Comparison of ENCODE assay signal across 19 cellular contexts in genomic region chr13:37680137-37680536, GRCh38.
DNase-seq lines count a peak whose midpoint lies in the region; ATAC-seq, FAIRE-seq and TF ChIP-seq lines count a peak whose summit lies in the region.
"Had no signal": no experiment of that assay in that cellular context is flagged by ENCODE, and none has a peak within 500 bp of the region (broad histone marks: within the 10 kb centered on the region; RNA-seq: fewer than 3 reads in every experiment).

No MANE protein-coding gene starts in this region.

- no peak overlapping the region for H4K91ac ChIP-seq in mesenchymal stem cell (ENCODE audit: low read length)

- FAIRE-seq in bronchial epithelial cell (lab: Jason Lieb, UNC): peak; percentile 80
- FAIRE-seq: GM12891, HTR-8/SVneo had no signal

- H3K27ac ChIP-seq in SK-N-SH (ENCODE audit: low read depth in 2 of 2, low read length in 1 of 2) (no peak overlapping the region), mesenchymal stem cell (ENCODE audit: low read length, poor library complexity, severe bottlenecking) (no peak overlapping the region), tibial artery (peak overlapping the region; percentile 63 to 77), SJCRH30 (no peak overlapping the region)
- H3K27ac ChIP-seq: BLaER1 treated with 17β-estradiol and CSF1 and Interleukin-3, amounts not matched to agents 10 nM and 100 nM had no signal

- no peak for ATAC-seq in SK-N-SH treated with all-trans-retinoic acid at 6 μM for 48 hours

- WGBS in SK-N-SH (ENCODE audit: low lambda C conversion rate): 10% methylated on average over 5 of the region's 5 CpGs
- 96% methylated on average over 5 of the region's 5 CpGs for WGBS in mesenchymal stem cell

- peak overlapping the region; percentile 11 to 74 for H3K18ac ChIP-seq in mesenchymal stem cell (ENCODE audit: low read depth in 1 of 2, low read length in 2 of 2)

- no peaks in the 10 kb centered on the region for H3K9me2 ChIP-seq in SK-N-SH

- no peak overlapping the region for H3K14ac ChIP-seq in mesenchymal stem cell (ENCODE audit: low read length in 2 of 2)

- intact Hi-C loops in tibial artery (cut with DNase I; ENCODE audit: low total_unique reads): no loop called here

- DNase-seq in SK-N-SH (no peak), bronchial epithelial cell (ENCODE audit: low read depth) (no peak), mesenchymal stem cell (no peak), tibial artery (no peak), SJCRH30 (no peak), C1 segment of cervical spinal cord (lab: John Stamatoyannopoulos, UW) (no peak), cerebellar cortex (ENCODE audit: low spot score) (no peak)
- DNase-seq: 8988T; ACHN; CD4-positive, alpha-beta memory T cell; DMS153; DMS79 treated with DMSO at 0.1 percent for 48 hours; EL; GOT3; H9 had no signal

- no peak overlapping the region for H3K9ac ChIP-seq in SK-N-SH
- H3K9ac ChIP-seq in mesenchymal stem cell (ENCODE audit: low read length): no peak overlapping the region
- H3K9ac ChIP-seq: BLaER1 treated with 17β-estradiol and CSF1 and Interleukin-3, amounts not matched to agents 10 nM and 100 nM had no signal

- H3K4me2 ChIP-seq in SK-N-SH (no peak overlapping the region), mesenchymal stem cell (ENCODE audit: low read length, poor library complexity, severe bottlenecking) (no peak overlapping the region)
- H3K4me2 ChIP-seq: BLaER1 treated with 17β-estradiol and CSF1 and Interleukin-3, amounts not matched to agents 10 nM and 100 nM had no signal

- POLR2A ChIA-PET in SK-N-SH (lab: Yijun Ruan, JAX): no interaction called here

- H4K20me1 ChIP-seq in SK-N-SH (ENCODE audit: insufficient read depth): no peaks in the 10 kb centered on the region
- H4K20me1 ChIP-seq: BLaER1 treated with 17β-estradiol and CSF1 and Interleukin-3, amounts not matched to agents 10 nM and 100 nM had no signal

- TF ChIP-seq EP300 in SK-N-SH (IDR thresholded peaks at IDR 0.05; ENCODE audit: borderline replicate concordance in 1 of 2, low read depth in 1 of 2, low read length in 1 of 2): no peak

- H3K9me3 ChIP-seq in SK-N-SH (no peaks in the 10 kb centered on the region), mesenchymal stem cell (ENCODE audit: control insufficient read depth, low read length) (no peaks in the 10 kb centered on the region), tibial artery (no peaks in the 10 kb centered on the region), SJCRH30 (replicated peaks) (no peaks in the 10 kb centered on the region)
- H3K9me3 ChIP-seq: BLaER1 treated with 17β-estradiol and CSF1 and Interleukin-3, amounts not matched to agents 10 nM and 100 nM had no signal

- H3K4ac ChIP-seq in mesenchymal stem cell (ENCODE audit: low read depth in 1 of 2, low read length in 2 of 2): no peak overlapping the region

- CTCF ChIA-PET in SK-N-SH (lab: Yijun Ruan, JAX): no interaction called here

- no peak for TF ChIP-seq RAD21 in SK-N-SH (IDR thresholded peaks at IDR 0.05; ENCODE audit: low read length)

- H4K8ac ChIP-seq in mesenchymal stem cell (ENCODE audit: low read length): no peak overlapping the region

- H3K4me1 ChIP-seq in SK-N-SH (ENCODE audit: control insufficient read depth in 1 of 2, insufficient read depth in 2 of 2, low read depth in 1 of 2, low read length in 1 of 2): 0 out of 4 replicates have a peak, but pooled peaks cover 0 to 8% of the 10 kb centered on the region in 2 experiments
- H3K4me1 ChIP-seq in mesenchymal stem cell (ENCODE audit: control insufficient read depth, insufficient read depth, low read depth, low read length): no peaks in the 10 kb centered on the region
- peaks cover 0 to 21% (median 8%) of the 10 kb centered on the region in 4 donors for H3K4me1 ChIP-seq in tibial artery
- H3K4me1 ChIP-seq in SJCRH30: no peaks in the 10 kb centered on the region

- no peak overlapping the region for H2BK12ac ChIP-seq in mesenchymal stem cell (ENCODE audit: low read length in 2 of 2)

- H3F3A ChIP-seq in SK-N-SH (replicated peaks; ENCODE audit: insufficient read depth): no peaks in the 10 kb centered on the region

- H3K23ac ChIP-seq in mesenchymal stem cell (ENCODE audit: low read length in 2 of 2): no peak overlapping the region

- H2BK5ac ChIP-seq in mesenchymal stem cell (ENCODE audit: low read depth, low read length, poor library complexity, severe bottlenecking): no peak overlapping the region

- H3K36me3 ChIP-seq in SK-N-SH (replicated peaks in 1 of 2; ENCODE audit: control insufficient read depth in 1 of 2, insufficient read depth in 2 of 2, low read length in 1 of 2) (no peaks in the 10 kb centered on the region), bronchial epithelial cell (ENCODE audit: control insufficient read depth, insufficient read depth, low read length) (no peaks in the 10 kb centered on the region), mesenchymal stem cell (ENCODE audit: control insufficient read depth in 1 of 2, insufficient read depth in 2 of 2, low read depth in 1 of 2, low read length in 2 of 2) (no peaks in the 10 kb centered on the region), tibial artery (no peaks in the 10 kb centered on the region), SJCRH30 (no peaks in the 10 kb centered on the region)
- H3K36me3 ChIP-seq: BLaER1 treated with 17β-estradiol and CSF1 and Interleukin-3, amounts not matched to agents 10 nM and 100 nM had no signal

- H3K27me3 ChIP-seq in SK-N-SH (ENCODE audit: insufficient read depth) (no peaks in the 10 kb centered on the region; the same call in 1 of the 2 replicates), bronchial epithelial cell (ENCODE audit: control insufficient read depth, insufficient read depth, low read length) (no peaks in the 10 kb centered on the region), mesenchymal stem cell (ENCODE audit: control insufficient read depth in 1 of 2, insufficient read depth in 1 of 2, low read length in 2 of 2) (no peaks in the 10 kb centered on the region), tibial artery (no peaks in the 10 kb centered on the region), SJCRH30 (no peaks in the 10 kb centered on the region; the same call in 1 of the 2 replicates)
- H3K27me3 ChIP-seq: BLaER1 treated with 17β-estradiol and CSF1 and Interleukin-3, amounts not matched to agents 10 nM and 100 nM had no signal

- no peaks in the 10 kb centered on the region for H3K79me2 ChIP-seq in SK-N-SH (ENCODE audit: insufficient read depth)

- H2BK15ac ChIP-seq in mesenchymal stem cell (ENCODE audit: low read depth, poor library complexity, severe bottlenecking): no peak overlapping the region

- TF ChIP-seq CTCF in SK-N-SH (IDR thresholded peaks at IDR 0.05): no peak
- no peak for TF ChIP-seq CTCF in bronchial epithelial cell (IDR thresholded peaks at IDR 0.05; ENCODE audit: insufficient read depth, low read length, severe bottlenecking)
- TF ChIP-seq CTCF in tibial artery (IDR thresholded peaks at IDR 0.05): no peak

- H2AFZ ChIP-seq in SK-N-SH (ENCODE audit: low read depth) (peak overlapping the region; percentile 44; the same call in 1 of the 2 replicates), mesenchymal stem cell (ENCODE audit: low read depth, low read length) (no peak overlapping the region)

- H3K79me1 ChIP-seq in mesenchymal stem cell (replicated peaks; ENCODE audit: low read length, poor library complexity, severe bottlenecking): no peaks in the 10 kb centered on the region

- no peak overlapping the region for H2BK120ac ChIP-seq in mesenchymal stem cell (ENCODE audit: low read depth, low read length)

- H3K4me3 ChIP-seq in SK-N-SH (ENCODE audit: low read depth in 2 of 2, low read length in 1 of 2) (no peak overlapping the region), bronchial epithelial cell (ENCODE audit: low read depth, low read length) (no peak overlapping the region), mesenchymal stem cell (ENCODE audit: insufficient read depth in 1 of 2, low read depth in 1 of 2, low read length in 2 of 2) (no peak overlapping the region), tibial artery (no peak overlapping the region), SJCRH30 (no peak overlapping the region)
- H3K4me3 ChIP-seq: BLaER1 treated with 17β-estradiol and CSF1 and Interleukin-3, amounts not matched to agents 10 nM and 100 nM had no signal

- H2AK5ac ChIP-seq in mesenchymal stem cell (ENCODE audit: low read length, severe bottlenecking): no peak overlapping the region

TF ChIP-seq in SK-N-SH, 30 proteins besides CTCF, POLR2A, EP300 and RAD21 (continues in another document):
- no peak for TF ChIP-seq ZBTB33 (IDR thresholded peaks at IDR 0.05; ENCODE audit: borderline replicate concordance, low read depth)
- no peak for TF ChIP-seq JUND (IDR thresholded peaks at IDR 0.05)
- no peak for TF ChIP-seq ELF1 (IDR thresholded peaks at IDR 0.05)

TF ChIP-seq in SK-N-SH treated with all-trans-retinoic acid at 6 μM for 48 hours, 23 proteins besides CTCF, POLR2A, EP300 and RAD21 (continues in another document):
- TF ChIP-seq SNAI2 (CRISPR knock-in tag; IDR thresholded peaks at IDR 0.05) (no peak), ISL1 (CRISPR knock-in tag; IDR thresholded peaks at IDR 0.05) (no peak), TSHZ2 (CRISPR knock-in tag; IDR thresholded peaks at IDR 0.05) (no peak), TCF4 (CRISPR knock-in tag; IDR thresholded peaks at IDR 0.05; ENCODE audit: borderline replicate concordance) (no peak), PPARA (CRISPR knock-in tag; IDR thresholded peaks at IDR 0.05; ENCODE audit: borderline replicate concordance) (no peak), ESRRG (CRISPR knock-in tag; IDR thresholded peaks at IDR 0.05) (no peak), BACH2 (CRISPR knock-in tag; IDR thresholded peaks at IDR 0.05; ENCODE audit: borderline replicate concordance) (no peak)

Comparison
In these comparisons a context has a peak if more than half of its experiments do, and no peak if none do; other contexts are left out.
1. H3K27ac ChIP-seq: peak in tibial artery (2 of 2); none in SK-N-SH (0 of 2), mesenchymal stem cell (single experiment) and SJCRH30 (single experiment).